In the genomic region with DNA sequence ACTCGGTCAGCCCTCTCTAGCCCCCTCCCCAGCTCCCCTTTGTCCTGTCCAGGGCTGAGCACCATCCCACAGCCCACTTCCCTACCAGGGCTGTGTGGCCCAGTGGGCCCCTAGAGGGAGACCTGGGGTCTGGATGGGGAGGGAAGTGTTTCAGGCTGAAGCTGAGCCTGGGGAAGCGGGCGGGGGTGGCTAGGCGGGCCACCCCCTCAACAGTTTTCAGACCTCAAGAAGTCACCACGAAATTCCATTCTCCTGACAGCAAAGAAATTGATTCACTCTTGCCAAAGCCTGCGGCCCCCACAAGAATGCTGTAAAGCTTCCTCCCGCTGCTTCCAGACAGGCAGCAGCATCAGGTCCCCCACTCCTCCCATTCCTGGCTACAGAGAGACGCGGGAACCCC, we compare ENCODE assay signal across 14 cellular contexts. TPM values are rescaled to one million over a fixed set of nuclear protein-coding genes. Genes with fewer than 3 reads are reported as not detected.
DNase-seq lines count a peak whose midpoint lies in the region; ATAC-seq, FAIRE-seq and TF ChIP-seq lines count a peak whose summit lies in the region.
"Had no signal": no experiment of that assay in that cellular context is flagged by ENCODE, and none has a peak within 500 bp of the region (broad histone marks: within the 10 kb centered on the region; RNA-seq: fewer than 3 reads in every experiment).

No MANE protein-coding gene starts in this region.

- peaks cover 41% of the 10 kb centered on the region for H3K4me1 Mint-ChIP-seq in mesothelial cell of epicardium

- H3K27ac Mint-ChIP-seq in mesothelial cell of epicardium = peak overlapping the region; percentile 56

- TF ChIP-seq POLR2A in K562 (conservative IDR thresholded peaks at IDR 0.05) = no peak

- DNase-seq in AG08396 (ENCODE audit: low spot score) (peak; percentile 94), K562 (ENCODE audit: extremely low read depth in 1 of 4, low spot score in 3 of 4) (no peak), mesothelial cell of epicardium (ENCODE audit: low spot score in 2 of 2, unreplicated experiment in 2 of 2) (no peak), activated T-cell treated with anti-CD3 and anti-CD28 coated beads for 4 hours (no peak), NCI-H524 treated with DMSO at 0.1 percent for 48 hours (lab: John Stamatoyannopoulos, UW) (no peak)
- no peak for DNase-seq in activated CD4-positive, alpha-beta T cell treated with anti-CD3 and anti-CD28 coated beads for 1 hour
- DNase-seq: activated B cell treated with CpG ODN at 0.5 μM for 24 hours, COR-L47, esophagus squamous epithelium, Karpas-422, mucosa of descending colon had no signal

- H3K9ac ChIP-seq in HUES48 (ENCODE audit: low read depth, low read length) (no peak overlapping the region), K562 (ENCODE audit: insufficient read depth in 1 of 2, low read depth in 2 of 2, low read length in 2 of 2) (no peak overlapping the region)

- FAIRE-seq in K562 (lab: Jason Lieb, UNC) = no peak

- no peaks in the 10 kb centered on the region for H3K9me1 ChIP-seq in K562 (ENCODE audit: control insufficient read depth, insufficient read depth, low read length)

- ATAC-seq in K562 (no peak), HG03097 (IDR thresholded peaks at IDR 0.05; ENCODE audit: low FRiP score, unreplicated experiment) (no peak)
- ATAC-seq: mucosa of descending colon had no signal

- H3K9me3 ChIP-seq in HUES48 (ENCODE audit: control insufficient read depth, insufficient read depth, low read length) (no peaks in the 10 kb centered on the region), K562 (replicated peaks; ENCODE audit: control insufficient read depth, insufficient read depth, low read depth, low read length) (no peaks in the 10 kb centered on the region)
- H3K9me3 ChIP-seq: esophagus squamous epithelium, mucosa of descending colon had no signal

- H3K27ac ChIP-seq in HUES48 (ENCODE audit: low read depth, low read length) (peak overlapping the region; percentile 62), K562 (ENCODE audit: extremely low read depth, low read depth, low read length) (no peak overlapping the region)
- H3K27ac ChIP-seq: esophagus squamous epithelium had no signal

- no peaks in the 10 kb centered on the region for H3K36me3 ChIP-seq in HUES48 (ENCODE audit: control insufficient read depth, insufficient read depth, low read length)
- no peaks in the 10 kb centered on the region for H3K36me3 ChIP-seq in K562 (ENCODE audit: control insufficient read depth, insufficient read depth, low read length)
- H3K36me3 ChIP-seq: esophagus squamous epithelium had no signal

- H3K9me3 Mint-ChIP-seq in mesothelial cell of epicardium = no peaks in the 10 kb centered on the region
- H3K9me3 Mint-ChIP-seq: activated B cell treated with CpG ODN at 0.5 μM for 24 hours had no signal

- in situ Hi-C loops in K562 (cut with MboI) = no loop called here

- H3K27me3 ChIP-seq in HUES48 (ENCODE audit: control insufficient read depth, insufficient read depth, low read length) (peaks cover 36% of the 10 kb centered on the region), K562 (ENCODE audit: control insufficient read depth in 2 of 2, insufficient read depth in 2 of 2, low read length in 2 of 2) (peaks cover 0 to 23% of the 10 kb centered on the region in 2 experiments; a peak in 2 of 5 replicates)

- POLR2A ChIA-PET in K562 (lab: Yijun Ruan, JAX) = no interaction called here

- no peak for TF ChIP-seq CTCF in K562 (IDR thresholded peaks at IDR 0.05 in 2 of 3, conservative IDR thresholded peaks at IDR 0.05 in 1 of 3; ENCODE audit: insufficient read depth in 2 of 3, low read depth in 1 of 3, low read length in 3 of 3)
- no peak for TF ChIP-seq CTCF in mesothelial cell of epicardium (IDR thresholded peaks at IDR 0.05; ENCODE audit: unreplicated experiment)

- no peaks in the 10 kb centered on the region for H3K79me2 ChIP-seq in K562 (ENCODE audit: control insufficient read depth, insufficient read depth, low read length)

- no TSS peak for BruUV-seq in K562 (replicated peaks; lab: Mats Ljungman, UMichigan)

- H3K27me3 Mint-ChIP-seq in mesothelial cell of epicardium (ENCODE audit: low read depth) = peaks cover 18% of the 10 kb centered on the region
- H3K27me3 Mint-ChIP-seq: activated B cell treated with CpG ODN at 0.5 μM for 24 hours; activated naive CD8-positive, alpha-beta T cell had no signal

- CTCF ChIA-PET in K562 (lab: Yijun Ruan, JAX; ENCODE audit: low intra/inter-chr PET ratio) = no interaction called here

- no peaks in the 10 kb centered on the region for H3K36me3 Mint-ChIP-seq in mesothelial cell of epicardium

- H4K20me1 ChIP-seq in K562 (replicated peaks; ENCODE audit: control insufficient read depth, insufficient read depth, low read length) = peaks cover 4% of the 10 kb centered on the region

- no peak for TF ChIP-seq RAD21 in K562 (CRISPR knock-in tag; conservative IDR thresholded peaks at IDR 0.05 in 1 of 2, IDR thresholded peaks at IDR 0.05 in 1 of 2)

- H3K4me1 ChIP-seq in HUES48 (ENCODE audit: control insufficient read depth, insufficient read depth, low read length) (peaks cover 31% of the 10 kb centered on the region), K562 (replicated peaks in 1 of 2; ENCODE audit: control insufficient read depth in 2 of 2, insufficient read depth in 2 of 2, low read length in 2 of 2) (peaks cover 0 to 64% of the 10 kb centered on the region in 2 experiments; a peak in 2 of 5 replicates)

- H3K4me3 Mint-ChIP-seq in mesothelial cell of epicardium = no peak overlapping the region

- H2AFZ ChIP-seq in K562 (ENCODE audit: low read depth, low read length) = no peak overlapping the region

- H3K4me2 ChIP-seq in K562 (ENCODE audit: insufficient read depth, low read length) = no peak overlapping the region

- H3K4me3 ChIP-seq in HUES48 (ENCODE audit: low read depth, low read length) (no peak overlapping the region), K562 (no peak overlapping the region)
- H3K4me3 ChIP-seq: esophagus squamous epithelium, mucosa of descending colon had no signal

- no peak for TF ChIP-seq EP300 in K562 (IDR thresholded peaks at IDR 0.05; ENCODE audit: low read length)

- WGBS in K562 (ENCODE audit: insufficient coverage, low coverage, missing lambda C conversion rate) = 9% methylated on average over 8 of the region's 9 CpGs

- intact Hi-C loops in K562 (cut with micrococcal nuclease) = no loop called here

RNA-seq across cellular contexts. Expression of a gene that starts 2.6 kb away (rescaled TPM):
- total RNA-seq in K562 (2011; cell fraction: chromatin; rRNA removed; ENCODE audit: low replicate concordance) = 0.76 and 4.3 TPM in 2 replicates
- total RNA-seq in K562 (2011; cell fraction: nucleolus; rRNA removed) = 3.6 and 4.7 TPM in 2 replicates
- total RNA-seq in K562 (2011; cell fraction: nucleoplasm; rRNA removed) = 2.0 and 2.1 TPM in 2 replicates
- total RNA-seq in K562 (2014; rRNA removed) (0.49 and 0.73 TPM in 2 replicates), K562 (2014; rRNA removed; fragmentation: Illumina TruSeq; extraction: Trizol) (0.18 and 0.22 TPM in 2 replicates), K562 (2015; rRNA removed; fragmentation: Illumina TruSeq; extraction: Trizol) (0.25 and 0.30 TPM in 2 replicates), K562 (2021) (0.81 and 0.89 TPM in 2 replicates), mesothelial cell of epicardium (16.0 to 19.0 TPM (median 16.3 TPM) in 3 replicates)
- polyA plus RNA-seq in K562 (2011; rRNA removed) (0.86 and 1.2 TPM in 2 replicates), K562 (2014; fragmentation: Illumina TruSeq; extraction: Trizol) (0.24 and 0.39 TPM in 2 replicates), K562 (2014; fragmentation: Nextera tagmentation; extraction: Ambion mirVana) (under 1 TPM in 1 of 2 experiments, not detected in 1; 0.03 TPM), K562 (2014; rRNA removed) (0.25 and 0.28 TPM in 2 replicates)
- polyA plus RNA-seq in K562 (2011; cell fraction: cytosol; rRNA removed) = 1.4 and 2.5 TPM in 2 replicates
- 4.7 and 6.5 TPM in 2 replicates for polyA plus RNA-seq in K562 (2011; cell fraction: nucleus; rRNA removed)
- 0.43 and 0.47 TPM in 2 replicates for polyA plus RNA-seq in K562 (2012)
- polyA minus RNA-seq in K562 (2011; rRNA and poly(A)+ RNA removed) = 0.45 and 0.49 TPM in 2 replicates
- 0.91 and 1.0 TPM in 2 replicates for polyA minus RNA-seq in K562 (2011; cell fraction: cytosol; rRNA and poly(A)+ RNA removed)
- 3.6 and 3.8 TPM in 2 replicates for polyA minus RNA-seq in K562 (2011; cell fraction: nucleus; rRNA and poly(A)+ RNA removed)

RNA-seq across cellular contexts. Expression of a gene that starts 38.3 kb away (rescaled TPM):
- total RNA-seq in K562 (2011; cell fraction: chromatin; rRNA removed; ENCODE audit: low replicate concordance) = 18.7 and 76.7 TPM in 2 replicates
- total RNA-seq in K562 (2011; cell fraction: nucleolus; rRNA removed) = 75.9 and 80.0 TPM in 2 replicates
- total RNA-seq in K562 (2011; cell fraction: nucleoplasm; rRNA removed) = 35.8 and 37.1 TPM in 2 replicates
- total RNA-seq in K562 (2014; rRNA removed) = 48.2 and 53.8 TPM in 2 replicates
- 1.9 and 3.7 TPM in 2 replicates for total RNA-seq in K562 (2014; rRNA removed; fragmentation: Illumina TruSeq; extraction: Trizol)
- total RNA-seq in K562 (2015; rRNA removed; fragmentation: Illumina TruSeq; extraction: Trizol) = 14.6 and 17.4 TPM in 2 replicates
- total RNA-seq in K562 (2021) = 49.6 and 49.8 TPM in 2 replicates
- polyA plus RNA-seq in K562 (2011; rRNA removed) = 10.5 and 23.7 TPM in 2 replicates
- polyA plus RNA-seq in K562 (2011; cell fraction: cytosol; rRNA removed) = 14.1 and 48.2 TPM in 2 replicates
- polyA plus RNA-seq in K562 (2011; cell fraction: nucleus; rRNA removed) = 84.7 and 142 TPM in 2 replicates
- 37.7 and 38.8 TPM in 2 replicates for polyA plus RNA-seq in K562 (2012)
- polyA plus RNA-seq in K562 (2014; fragmentation: Illumina TruSeq; extraction: Trizol) = 5.8 and 20.3 TPM in 2 replicates
- polyA plus RNA-seq in K562 (2014; fragmentation: Nextera tagmentation; extraction: Ambion mirVana) = under 1 TPM; 0.13 to 0.31 TPM
- 35.3 and 39.1 TPM in 2 replicates for polyA plus RNA-seq in K562 (2014; rRNA removed)
- polyA minus RNA-seq in K562 (2011; rRNA and poly(A)+ RNA removed) = 3.2 and 7.4 TPM in 2 replicates
- polyA minus RNA-seq in K562 (2011; cell fraction: cytosol; rRNA and poly(A)+ RNA removed) = 27.3 and 27.9 TPM in 2 replicates
- polyA minus RNA-seq in K562 (2011; cell fraction: nucleus; rRNA and poly(A)+ RNA removed) = 22.2 and 25.0 TPM in 2 replicates
- total RNA-seq in mesothelial cell of epicardium = 44.2 to 47.6 TPM (median 46.8 TPM) in 3 replicates

RNA-seq across cellular contexts. Expression of a gene that starts 40.8 kb away (rescaled TPM):
- total RNA-seq in K562 (2011; cell fraction: chromatin; rRNA removed; ENCODE audit: low replicate concordance) = not detected in 2 replicates
- not detected in 2 replicates for total RNA-seq in K562 (2011; cell fraction: nucleolus; rRNA removed)
- total RNA-seq in K562 (2011; cell fraction: nucleoplasm; rRNA removed) = not detected in 2 replicates
- total RNA-seq in K562 (2014; rRNA removed) (not detected in 2 replicates), K562 (2014; rRNA removed; fragmentation: Illumina TruSeq; extraction: Trizol) (not detected in 2 replicates), K562 (2015; rRNA removed; fragmentation: Illumina TruSeq; extraction: Trizol) (not detected in 2 replicates), K562 (2021) (not detected in 2 replicates), mesothelial cell of epicardium (not detected in 3 replicates)
- polyA plus RNA-seq in K562 (2011; rRNA removed) (not detected in 2 replicates), K562 (2014; fragmentation: Illumina TruSeq; extraction: Trizol) (not detected in 2 replicates), K562 (2014; fragmentation: Nextera tagmentation; extraction: Ambion mirVana) (not detected), K562 (2014; rRNA removed) (not detected in 2 replicates)
- polyA plus RNA-seq in K562 (2011; cell fraction: cytosol; rRNA removed) = not detected in 2 replicates
- not detected in 2 replicates for polyA plus RNA-seq in K562 (2011; cell fraction: nucleus; rRNA removed)
- not detected in 2 replicates for polyA plus RNA-seq in K562 (2012)
- not detected in 2 replicates for polyA minus RNA-seq in K562 (2011; rRNA and poly(A)+ RNA removed)
- not detected in 2 replicates for polyA minus RNA-seq in K562 (2011; cell fraction: cytosol; rRNA and poly(A)+ RNA removed)
- not detected in 2 replicates for polyA minus RNA-seq in K562 (2011; cell fraction: nucleus; rRNA and poly(A)+ RNA removed)
- total RNA-seq: activated B cell treated with CpG ODN at 0.5 μM for 24 hours, esophagus squamous epithelium, mucosa of descending colon had no signal

RNA-seq across cellular contexts. Expression of a gene that starts 41.8 kb away (rescaled TPM):
- 26.8 and 52.1 TPM in 2 replicates for total RNA-seq in K562 (2011; cell fraction: chromatin; rRNA removed; ENCODE audit: low replicate concordance)
- total RNA-seq in K562 (2011; cell fraction: nucleolus; rRNA removed) = 20.3 and 21.5 TPM in 2 replicates
- 22.9 and 30.8 TPM in 2 replicates for total RNA-seq in K562 (2011; cell fraction: nucleoplasm; rRNA removed)
- total RNA-seq in K562 (2014; rRNA removed) (7.2 and 8.5 TPM in 2 replicates), K562 (2014; rRNA removed; fragmentation: Illumina TruSeq; extraction: Trizol) (1.7 and 3.5 TPM in 2 replicates), K562 (2015; rRNA removed; fragmentation: Illumina TruSeq; extraction: Trizol) (3.7 and 4.2 TPM in 2 replicates), K562 (2021) (7.8 and 8.7 TPM in 2 replicates), mesothelial cell of epicardium (26.6 to 29.6 TPM (median 26.6 TPM) in 3 replicates)
- polyA plus RNA-seq in K562 (2011; rRNA removed) (3.2 and 5.0 TPM in 2 replicates), K562 (2014; fragmentation: Illumina TruSeq; extraction: Trizol) (4.4 and 6.5 TPM in 2 replicates), K562 (2014; fragmentation: Nextera tagmentation; extraction: Ambion mirVana) (under 1 TPM; 0.18 to 0.28 TPM), K562 (2014; rRNA removed) (5.1 and 6.1 TPM in 2 replicates)
- 2.3 and 3.0 TPM in 2 replicates for polyA plus RNA-seq in K562 (2011; cell fraction: cytosol; rRNA removed)
- polyA plus RNA-seq in K562 (2011; cell fraction: nucleus; rRNA removed) = 12.8 and 18.1 TPM in 2 replicates
- 5.3 and 7.0 TPM in 2 replicates for polyA plus RNA-seq in K562 (2012)
- 3.7 and 4.7 TPM in 2 replicates for polyA minus RNA-seq in K562 (2011; rRNA and poly(A)+ RNA removed)
- polyA minus RNA-seq in K562 (2011; cell fraction: cytosol; rRNA and poly(A)+ RNA removed) = 3.9 and 4.8 TPM in 2 replicates
- 5.5 and 5.9 TPM in 2 replicates for polyA minus RNA-seq in K562 (2011; cell fraction: nucleus; rRNA and poly(A)+ RNA removed)
